11 cellular contexts compared by ENCODE assay signal in genomic region chr3:144763878-144764454, GRCh38.
A peak's percentile ranks its signal among the peaks of the same experiment; 100 is the strongest.
DNase-seq lines count a peak whose midpoint lies in the region; ATAC-seq and TF ChIP-seq lines count a peak whose summit lies in the region.
"Had no signal": no experiment of that assay in that cellular context is flagged by ENCODE, and none has a peak within 500 bp of the region (broad histone marks: within the 10 kb centered on the region; RNA-seq: fewer than 3 reads in every experiment).

No MANE protein-coding gene starts in this region.

- no CpG with 5 or more reads among the region's 3 CpGs for WGBS in neuronal stem cell (ENCODE audit: extremely low coverage in 2 of 2, insufficient read length in 2 of 2, insufficient replicate concordance in 1 of 2), 2 donors

- no peaks in the 10 kb centered on the region for H3K79me1 ChIP-seq in neuronal stem cell (ENCODE audit: low read depth, low read length)

- H3K18ac ChIP-seq in neuronal stem cell (ENCODE audit: low read length), result no peak overlapping the region

- H3K27me3 ChIP-seq in neuronal stem cell (ENCODE audit: control insufficient read depth in 3 of 3, insufficient read depth in 3 of 3, low read depth in 1 of 3, low read length in 3 of 3), result no peaks in the 10 kb centered on the region
- H3K27me3 ChIP-seq: colonic mucosa had no signal

- no peak overlapping the region for H4K8ac ChIP-seq in neuronal stem cell (ENCODE audit: low read depth, low read length)

- DNase-seq in M059J (ENCODE audit: low read depth) (peak; percentile 2), neuronal stem cell (ENCODE audit: low spot score) (no peak), NCI-H2081 (lab: John Stamatoyannopoulos, UW) (no peak), RWPE1 (ENCODE audit: low spot score) (no peak), NCI-H2029 treated with DMSO at 0.1 percent for 48 hours (lab: John Stamatoyannopoulos, UW) (no peak), NCI-H128 (lab: John Stamatoyannopoulos, UW; ENCODE audit: unreplicated experiment) (no peak)
- DNase-seq: colonic mucosa, DMS79, immature natural killer cell had no signal

- H2BK120ac ChIP-seq in neuronal stem cell (ENCODE audit: low read depth, low read length), result no peak overlapping the region

- no peak overlapping the region for H3K4me3 ChIP-seq in neuronal stem cell (ENCODE audit: low read length in 2 of 2)
- H3K4me3 ChIP-seq: colonic mucosa had no signal

- H4K91ac ChIP-seq in neuronal stem cell (ENCODE audit: low read depth, low read length, poor library complexity), result no peak overlapping the region

- no peak overlapping the region for H3K4ac ChIP-seq in neuronal stem cell (ENCODE audit: low read length)

- H3K27ac ChIP-seq in neuronal stem cell (replicated peaks; ENCODE audit: low read length) (no peak overlapping the region), RWPE1 (no peak overlapping the region)
- H3K27ac ChIP-seq: colonic mucosa had no signal

- POLR2A ChIA-PET in RWPE1 (lab: Yijun Ruan, JAX; ENCODE audit: low non-redundant PET), result no interaction called here

- no peak overlapping the region for H2BK12ac ChIP-seq in neuronal stem cell (ENCODE audit: low read length)

- H2AK5ac ChIP-seq in neuronal stem cell (ENCODE audit: low read depth, low read length), result no peak overlapping the region

- H3K4me2 ChIP-seq in neuronal stem cell (ENCODE audit: insufficient read depth, low read length, poor library complexity, severe bottlenecking), result no peak overlapping the region

- H2BK5ac ChIP-seq in neuronal stem cell (ENCODE audit: low read length), result no peak overlapping the region

- ATAC-seq in GM18909 (IDR thresholded peaks at IDR 0.05; ENCODE audit: poor library complexity, unreplicated experiment), result peak; percentile 96
- peak; percentile 97 for ATAC-seq in HG02759 (IDR thresholded peaks at IDR 0.05; ENCODE audit: unreplicated experiment)

- no peak overlapping the region for H3K14ac ChIP-seq in neuronal stem cell (ENCODE audit: low read length)

- no peaks in the 10 kb centered on the region for H3K9me3 ChIP-seq in neuronal stem cell (replicated peaks in 1 of 2; ENCODE audit: control insufficient read depth in 2 of 2, insufficient read depth in 1 of 2, low read depth in 1 of 2, low read length in 2 of 2)
- H3K9me3 ChIP-seq: colonic mucosa had no signal

- H2AFZ ChIP-seq in neuronal stem cell (ENCODE audit: low read length), result peak overlapping the region; percentile 27

- H3K36me3 ChIP-seq in neuronal stem cell (replicated peaks in 1 of 2; ENCODE audit: control insufficient read depth in 2 of 2, insufficient read depth in 2 of 2, low read length in 2 of 2), result no peaks in the 10 kb centered on the region
- H3K36me3 ChIP-seq: colonic mucosa had no signal

- CTCF ChIA-PET in RWPE1 (lab: Yijun Ruan, JAX), result interaction anchor here (0.6 to 0.7 kb wide), 2 partner anchors 427 to 811 kb away, joined by 4 to 5 read pairs; no protein-coding TSS in a partner anchor

- no peak for TF ChIP-seq CTCF in RWPE1 (conservative IDR thresholded peaks at IDR 0.05; ENCODE audit: low read depth)

- H3K4me1 ChIP-seq in neuronal stem cell (ENCODE audit: control insufficient read depth in 2 of 2, insufficient read depth in 1 of 2, low read depth in 1 of 2, low read length in 2 of 2), result no peaks in the 10 kb centered on the region
- H3K4me1 ChIP-seq: colonic mucosa had no signal

- H3K23ac ChIP-seq in neuronal stem cell (ENCODE audit: low read depth, low read length, poor library complexity), result no peak overlapping the region

- no peak overlapping the region for H2BK15ac ChIP-seq in neuronal stem cell (ENCODE audit: low read length)

- no peak overlapping the region for H3K9ac ChIP-seq in neuronal stem cell (ENCODE audit: low read depth, low read length, poor library complexity)
